ENCODE assay signal across 8 cellular contexts in the genomic region with DNA sequence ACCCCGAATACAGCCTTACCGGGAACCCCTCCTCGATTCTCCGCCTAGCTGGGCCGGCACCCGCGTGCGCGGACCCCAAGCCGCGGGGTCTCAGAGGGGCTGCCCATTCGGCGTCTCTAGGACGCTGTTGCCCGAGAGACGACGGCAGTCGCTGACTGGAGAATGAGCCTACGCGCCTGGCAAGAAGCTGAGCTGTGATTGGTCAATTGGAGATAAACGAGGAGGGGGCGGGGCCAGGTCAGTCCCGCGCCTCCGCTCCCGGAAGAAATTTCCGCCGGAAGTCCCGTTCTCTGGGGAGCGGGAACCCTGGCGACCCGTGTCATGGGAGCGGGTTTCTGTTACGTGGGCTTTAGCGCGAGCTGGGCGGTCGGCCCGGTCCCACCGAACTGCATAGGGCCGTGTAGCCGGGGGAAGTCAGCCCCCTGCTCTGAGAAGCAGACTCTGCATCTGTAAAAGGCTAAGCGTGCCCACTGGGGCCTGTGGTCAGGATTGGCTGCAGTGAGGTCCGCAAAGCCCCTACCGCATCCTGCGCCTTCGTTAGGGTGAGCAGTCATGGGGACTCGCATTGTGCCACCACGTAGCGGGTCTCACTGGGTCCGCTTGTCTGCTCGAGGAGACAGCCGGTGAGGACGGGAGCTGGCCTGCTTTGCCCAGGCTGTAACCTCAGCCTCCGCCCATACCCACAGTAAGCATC. TPM values are rescaled to one million over a fixed set of nuclear protein-coding genes. Genes with fewer than 3 reads are reported as not detected.
DNase-seq lines count a peak whose midpoint lies in the region; ATAC-seq and TF ChIP-seq lines count a peak whose summit lies in the region.

A gene with protein sequence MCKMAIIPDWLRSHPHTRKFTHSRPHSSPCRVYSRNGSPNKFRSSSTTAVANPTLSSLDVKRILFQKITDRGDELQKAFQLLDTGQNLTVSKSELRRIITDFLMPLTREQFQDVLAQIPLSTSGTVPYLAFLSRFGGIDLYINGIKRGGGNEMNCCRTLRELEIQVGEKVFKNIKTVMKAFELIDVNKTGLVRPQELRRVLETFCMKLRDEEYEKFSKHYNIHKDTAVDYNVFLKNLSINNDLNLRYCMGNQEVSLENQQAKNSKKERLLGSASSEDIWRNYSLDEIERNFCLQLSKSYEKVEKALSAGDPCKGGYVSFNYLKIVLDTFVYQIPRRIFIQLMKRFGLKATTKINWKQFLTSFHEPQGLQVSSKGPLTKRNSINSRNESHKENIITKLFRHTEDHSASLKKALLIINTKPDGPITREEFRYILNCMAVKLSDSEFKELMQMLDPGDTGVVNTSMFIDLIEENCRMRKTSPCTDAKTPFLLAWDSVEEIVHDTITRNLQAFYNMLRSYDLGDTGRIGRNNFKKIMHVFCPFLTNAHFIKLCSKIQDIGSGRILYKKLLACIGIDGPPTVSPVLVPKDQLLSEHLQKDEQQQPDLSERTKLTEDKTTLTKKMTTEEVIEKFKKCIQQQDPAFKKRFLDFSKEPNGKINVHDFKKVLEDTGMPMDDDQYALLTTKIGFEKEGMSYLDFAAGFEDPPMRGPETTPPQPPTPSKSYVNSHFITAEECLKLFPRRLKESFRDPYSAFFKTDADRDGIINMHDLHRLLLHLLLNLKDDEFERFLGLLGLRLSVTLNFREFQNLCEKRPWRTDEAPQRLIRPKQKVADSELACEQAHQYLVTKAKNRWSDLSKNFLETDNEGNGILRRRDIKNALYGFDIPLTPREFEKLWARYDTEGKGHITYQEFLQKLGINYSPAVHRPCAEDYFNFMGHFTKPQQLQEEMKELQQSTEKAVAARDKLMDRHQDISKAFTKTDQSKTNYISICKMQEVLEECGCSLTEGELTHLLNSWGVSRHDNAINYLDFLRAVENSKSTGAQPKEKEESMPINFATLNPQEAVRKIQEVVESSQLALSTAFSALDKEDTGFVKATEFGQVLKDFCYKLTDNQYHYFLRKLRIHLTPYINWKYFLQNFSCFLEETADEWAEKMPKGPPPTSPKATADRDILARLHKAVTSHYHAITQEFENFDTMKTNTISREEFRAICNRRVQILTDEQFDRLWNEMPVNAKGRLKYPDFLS (N-terminal part only) (minus strand): TSS at position 157 of the 694 bp plus-strand sequence. CDS start 29,987 bp downstream, outside the sequence.

- peak within 1 kb of the TSS; percentile 61 for H3K9ac ChIP-seq in endodermal cell (ENCODE audit: extremely low read depth, low read length, poor library complexity, severe bottlenecking)

- H3K4me1 Mint-ChIP-seq in activated CD8-positive, alpha-beta memory T cell treated with anti-CD3 and anti-CD28 coated beads, Interleukin-2, amount 10 ng/mL, durations not matched to agents 7 days and 5 days: peaks cover 22% of the 10 kb centered on the region
- peaks cover 14% of the 10 kb centered on the region for H3K4me1 Mint-ChIP-seq in endodermal cell

- peaks cover 5% of the 10 kb centered on the region for H3K27me3 Mint-ChIP-seq in activated CD8-positive, alpha-beta memory T cell treated with anti-CD3 and anti-CD28 coated beads, Interleukin-2, amount 10 ng/mL, durations not matched to agents 7 days and 5 days
- peaks cover 3% of the 10 kb centered on the region for H3K27me3 Mint-ChIP-seq in endodermal cell (ENCODE audit: insufficient read depth)

- H3K9me3 ChIP-seq in endodermal cell (ENCODE audit: control insufficient read depth, low read length): no peaks in the 10 kb centered on the region

- no peaks in the 10 kb centered on the region for H3K9me3 Mint-ChIP-seq in activated CD8-positive, alpha-beta memory T cell treated with anti-CD3 and anti-CD28 coated beads, Interleukin-2, amount 10 ng/mL, durations not matched to agents 7 days and 5 days (ENCODE audit: low read depth)
- H3K9me3 Mint-ChIP-seq in endodermal cell: no peaks in the 10 kb centered on the region

- peak within 1 kb of the TSS; percentile 83 for H3K27ac Mint-ChIP-seq in activated CD8-positive, alpha-beta memory T cell treated with anti-CD3 and anti-CD28 coated beads, Interleukin-2, amount 10 ng/mL, durations not matched to agents 7 days and 5 days
- H3K27ac Mint-ChIP-seq in endodermal cell: peak within 1 kb of the TSS; percentile 93

- H3K27ac ChIP-seq in endodermal cell (ENCODE audit: low read depth, low read length): peak within 1 kb of the TSS; percentile 6

- WGBS in endodermal cell (ENCODE audit: insufficient coverage in 1 of 2, insufficient read length in 1 of 2), 2 experiments: 1% methylated on average over 22 to 55 of the region's 55 CpGs

- H3K36me3 Mint-ChIP-seq in activated CD8-positive, alpha-beta memory T cell treated with anti-CD3 and anti-CD28 coated beads, Interleukin-2, amount 10 ng/mL, durations not matched to agents 7 days and 5 days: peaks cover 6% of the 10 kb centered on the region
- peaks cover 5% of the 10 kb centered on the region for H3K36me3 Mint-ChIP-seq in endodermal cell (ENCODE audit: low read depth)

- CTCF ChIA-PET in activated CD8-positive, alpha-beta memory T cell treated with anti-CD3 and anti-CD28 coated beads, Interleukin-2, amount 10 ng/mL, durations not matched to agents 7 days and 5 days (lab: Charles Lee): interaction anchor here (0.6 to 1.4 kb wide), 5 partner anchors 15 to 581 kb away, joined by 3 to 5 read pairs (median 3); no protein-coding TSS in a partner anchor

- no peaks in the 10 kb centered on the region for H3K36me3 ChIP-seq in endodermal cell (ENCODE audit: control insufficient read depth, insufficient read depth, low read length)

- TF ChIP-seq CTCF in endodermal cell (conservative IDR thresholded peaks at IDR 0.05): no peak

- DNase-seq in C1 segment of cervical spinal cord (lab: John Stamatoyannopoulos, UW): peak; percentile 41 to 91 (median 83)
- peak; percentile 89 for DNase-seq in HK-2 (ENCODE audit: unreplicated experiment)
- DNase-seq in NK-92 treated with Interleukin-12 subunit alpha and Interleukin-12 subunit beta, amount 100 ng/mL, for 24 hours (lab: John Stamatoyannopoulos, UW): peak; percentile 73
- DNase-seq in activated CD8-positive, alpha-beta memory T cell treated with anti-CD3 and anti-CD28 coated beads, Interleukin-2, amount 10 ng/mL, durations not matched to agents 7 days and 5 days: peak; percentile 94
- peak; percentile 96 for DNase-seq in endodermal cell
- peak; percentile 96 for DNase-seq in mesenteric fat pad (ENCODE audit: low spot score)
- DNase-seq in stimulated activated CD8-positive, alpha-beta memory T cell treated with anti-CD3 and anti-CD28 coated beads, Interleukin-12 subunit alpha, Interleukin-12 subunit beta, amount 100 ng/mL, for 4 hours (ENCODE audit: low read depth): peak; percentile 77

- peak; percentile 88 for ATAC-seq in GM19397 (IDR thresholded peaks at IDR 0.05; ENCODE audit: unreplicated experiment)
- peak; percentile 91 for ATAC-seq in activated CD8-positive, alpha-beta memory T cell treated with anti-CD3 and anti-CD28 coated beads, Interleukin-2, amount 10 ng/mL, durations not matched to agents 7 days and 5 days

- H3K27me3 ChIP-seq in endodermal cell (ENCODE audit: control insufficient read depth, insufficient read depth, low read length, poor library complexity, severe bottlenecking): no peaks in the 10 kb centered on the region

- H3K4me1 ChIP-seq in endodermal cell (ENCODE audit: control insufficient read depth, insufficient read depth, low read length): peaks cover 6% of the 10 kb centered on the region

- peak within 1 kb of the TSS; percentile 93 for H3K4me3 ChIP-seq in endodermal cell (ENCODE audit: low read length)

- H3K4me3 Mint-ChIP-seq in activated CD8-positive, alpha-beta memory T cell treated with anti-CD3 and anti-CD28 coated beads, Interleukin-2, amount 10 ng/mL, durations not matched to agents 7 days and 5 days: peak within 1 kb of the TSS; percentile 92
- H3K4me3 Mint-ChIP-seq in endodermal cell: peak within 1 kb of the TSS; percentile 81

RNA-seq across cellular contexts. Expression of the gene that starts here (rescaled TPM):
- total RNA-seq in activated CD8-positive, alpha-beta memory T cell treated with anti-CD3 and anti-CD28 coated beads, Interleukin-2, amount 10 ng/mL, durations not matched to agents 7 days and 5 days: under 1 TPM; 0.14 to 0.32 TPM
- total RNA-seq in endodermal cell: 1 to 10 TPM; 1.8 to 2.0 TPM
- 1.7 TPM for polyA plus RNA-seq in endodermal cell (2013, experiment 1 of 2)
- polyA plus RNA-seq in endodermal cell (2013, experiment 2 of 2): 0.83 TPM
- total RNA-seq in mesenteric fat pad: 1.3 TPM

Comparison
In these comparisons a context has a peak if more than half of its experiments do, and no peak if none do; other contexts are left out.
1. Peak in every context shown above with its lines: DNase-seq, ATAC-seq, H3K4me3 ChIP-seq and H3K27ac ChIP-seq.
2. Peak in DNase-seq and ATAC-seq in activated CD8-positive, alpha-beta memory T cell treated with anti-CD3 and anti-CD28 coated beads, Interleukin-2, amount 10 ng/mL, durations not matched to agents 7 days and 5 days; RNA of the gene not detected or under 1 TPM.